ENCODE assay signal across 8 cellular contexts in the genomic region with DNA sequence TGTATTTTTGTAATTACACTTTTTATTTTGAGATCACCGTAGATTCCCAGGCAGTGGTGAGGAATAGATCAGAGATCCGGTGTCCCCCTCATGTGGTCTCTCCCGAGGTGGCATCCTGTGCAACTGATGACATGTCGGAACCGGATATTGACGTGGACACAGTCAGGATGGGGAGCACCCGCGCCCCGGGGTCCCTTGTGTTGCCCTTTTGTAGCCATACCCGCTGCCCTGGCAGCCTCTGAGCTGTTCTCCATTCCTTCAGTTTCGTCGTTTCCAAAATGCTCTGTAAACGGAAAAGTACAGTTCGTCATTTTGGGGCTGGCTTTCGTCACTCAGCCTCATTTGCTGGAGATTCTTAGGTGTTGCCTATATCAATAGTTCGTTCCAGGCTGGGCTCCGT. TPM values are rescaled to one million over a fixed set of nuclear protein-coding genes. Genes with fewer than 3 reads are reported as not detected.
"Had no signal": no experiment of that assay in that cellular context is flagged by ENCODE, and none has a peak within 500 bp of the region (broad histone marks: within the 10 kb centered on the region; RNA-seq: fewer than 3 reads in every experiment).

No MANE protein-coding gene starts in this region.

- H3K36me3 Mint-ChIP-seq: IgD-negative memory B cell had no signal

- H3K4me1 Mint-ChIP-seq: IgD-negative memory B cell had no signal

- H3K27ac Mint-ChIP-seq: IgD-negative memory B cell had no signal

- H3K4me3 Mint-ChIP-seq: IgD-negative memory B cell had no signal

- H3K27ac ChIP-seq: HL-60 had no signal

- H3K4me3 ChIP-seq: K562 had no signal

- ATAC-seq: K562 had no signal

- DNase-seq: IMR-90, KBM-7 had no signal

RNA-seq across cellular contexts. Expression of a gene that starts 14.2 kb away (rescaled TPM):
- total RNA-seq: HepG2, HT-29, HT1080, IMR-90, K562 had no signal
